In the genomic region with DNA sequence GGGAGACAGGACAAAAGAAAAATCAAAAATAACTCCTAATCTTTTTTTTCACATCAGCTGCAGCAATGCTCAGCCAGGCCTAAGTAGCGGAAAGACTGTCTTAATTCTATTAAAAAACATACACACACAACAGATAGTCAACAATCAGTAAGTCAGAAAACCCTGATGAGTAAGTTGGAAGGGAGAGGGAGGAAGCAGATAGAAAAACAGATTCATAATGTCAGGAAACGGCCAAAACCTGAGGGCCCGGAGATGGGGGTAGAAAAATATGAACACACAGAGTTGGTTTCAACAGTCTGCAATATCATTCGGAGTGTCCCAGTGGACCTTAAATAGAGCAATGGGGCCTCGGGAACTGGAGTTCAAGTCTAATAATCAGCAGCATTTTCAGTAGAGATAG, we compare ENCODE assay signal across 21 cellular contexts. TPM values are rescaled to one million over a fixed set of nuclear protein-coding genes. Genes with fewer than 3 reads are reported as not detected.
A peak's percentile ranks its signal among the peaks of the same experiment; 100 is the strongest.
DNase-seq lines count a peak whose midpoint lies in the region; ATAC-seq, FAIRE-seq and TF ChIP-seq lines count a peak whose summit lies in the region.
"Had no signal": no experiment of that assay in that cellular context is flagged by ENCODE, and none has a peak within 500 bp of the region (broad histone marks: within the 10 kb centered on the region; RNA-seq: fewer than 3 reads in every experiment).

No MANE protein-coding gene starts in this region.

- intact Hi-C loops in Right ventricle myocardium superior (cut with DNase I) (no loop called here), cardiac septum (cut with DNase I) (no loop called here), left ventricle myocardium superior (cut with micrococcal nuclease) (loop anchor here (10.0 kb wide), 1 partner anchor 62 kb away; no protein-coding TSS in a partner anchor), endothelial cell of umbilical vein (cut with micrococcal nuclease) (no loop called here)

- no peaks in the 10 kb centered on the region for H3K79me2 ChIP-seq in endothelial cell of umbilical vein (ENCODE audit: control insufficient read depth, insufficient read depth, low read length)

- H3K9me3 ChIP-seq in right atrium auricular region: no peaks in the 10 kb centered on the region
- H3K9me3 ChIP-seq in endothelial cell of umbilical vein (replicated peaks; ENCODE audit: control insufficient read depth, insufficient read depth, low read length): no peaks in the 10 kb centered on the region
- H3K9me3 ChIP-seq: Caco-2, HAP-1 had no signal

- FAIRE-seq in endothelial cell of umbilical vein (lab: Jason Lieb, UNC): no peak
- FAIRE-seq: A549, D721Med, G401.6, GM18507 had no signal

- H3K9me1 ChIP-seq in endothelial cell of umbilical vein (replicated peaks; ENCODE audit: control insufficient read depth, extremely low read depth, insufficient read depth, low read length): no peaks in the 10 kb centered on the region

- H3K4me2 ChIP-seq in endothelial cell of umbilical vein (ENCODE audit: insufficient read depth, low read length): no peak overlapping the region
- H3K4me2 ChIP-seq: A549 had no signal

- no peaks in the 10 kb centered on the region for H3K36me3 ChIP-seq in right atrium auricular region
- H3K36me3 ChIP-seq in endothelial cell of umbilical vein (ENCODE audit: control insufficient read depth in 2 of 2, extremely low read depth in 1 of 2, insufficient read depth in 2 of 2, low read length in 2 of 2): no peaks in the 10 kb centered on the region
- H3K36me3 ChIP-seq: HAP-1 had no signal

- H3K9ac ChIP-seq in endothelial cell of umbilical vein (replicated peaks; ENCODE audit: extremely low read depth, insufficient read depth, low read length): no peak overlapping the region
- H3K9ac ChIP-seq: GM23248 had no signal

- peak; percentile 15 for ATAC-seq in Right ventricle myocardium superior (ENCODE audit: poor library complexity)
- peak; percentile 28 for ATAC-seq in left ventricle myocardium superior
- ATAC-seq: A549 had no signal

- no TSS peak for BruUV-seq in endothelial cell of umbilical vein (replicated peaks; lab: Mats Ljungman, UMichigan)

- DNase-seq in Right ventricle myocardium superior: no peak
- no peak for DNase-seq in cardiac septum (ENCODE audit: low spot score)
- DNase-seq in left ventricle myocardium superior: no peak
- DNase-seq in right atrium auricular region (ENCODE audit: low spot score): no peak
- DNase-seq in endothelial cell of umbilical vein (ENCODE audit: low read depth, low spot score): peak; percentile 44
- no peak for DNase-seq in GM10266 (ENCODE audit: extremely low spot score)
- DNase-seq in HT-29 (ENCODE audit: low spot score): no peak
- DNase-seq: AML-193; Caco-2; CD4-positive, alpha-beta T cell; GM23248 had no signal

- H3K27ac ChIP-seq in right atrium auricular region (no peak overlapping the region), endothelial cell of umbilical vein (ENCODE audit: insufficient read depth, low read depth, low read length) (no peak overlapping the region)
- H3K27ac ChIP-seq: 22Rv1, A549, C4-2B, GM23248 had no signal

- no peak overlapping the region for H2AFZ ChIP-seq in endothelial cell of umbilical vein (ENCODE audit: low read depth, low read length)
- H2AFZ ChIP-seq: GM23248 had no signal

- H4K20me1 ChIP-seq in endothelial cell of umbilical vein (replicated peaks; ENCODE audit: control insufficient read depth, extremely low read depth, insufficient read depth, low read length): no peaks in the 10 kb centered on the region

- H3K4me1 ChIP-seq in right atrium auricular region: peaks cover 0 to 24% of the 10 kb centered on the region in 2 donors
- peaks cover 7% of the 10 kb centered on the region for H3K4me1 ChIP-seq in endothelial cell of umbilical vein (ENCODE audit: control insufficient read depth, extremely low read depth, insufficient read depth, low read length)
- H3K4me1 ChIP-seq: A549, Caco-2, HAP-1 had no signal

- H3K27me3 ChIP-seq in right atrium auricular region (no peaks in the 10 kb centered on the region), endothelial cell of umbilical vein (ENCODE audit: control insufficient read depth in 2 of 2, insufficient read depth in 2 of 2, low read length in 2 of 2) (peaks cover 2 to 4% of the 10 kb centered on the region in 2 experiments)

- POLR2A ChIA-PET in endothelial cell of umbilical vein (lab: Charles Lee): no interaction called here

- CTCF ChIA-PET in endothelial cell of umbilical vein (lab: Charles Lee): interaction anchor here (3.9 kb wide), 1 partner anchor 53 kb away, joined by 16 read pairs; no protein-coding TSS in a partner anchor

- TF ChIP-seq POLR2A in endothelial cell of umbilical vein (IDR thresholded peaks at IDR 0.05; ENCODE audit: low read depth, low read length): no peak

- H3K4me3 ChIP-seq in right atrium auricular region: no peak overlapping the region
- H3K4me3 ChIP-seq in endothelial cell of umbilical vein (replicated peaks in 1 of 3; ENCODE audit: insufficient read depth in 1 of 3, low read depth in 1 of 3, low read length in 3 of 3): no peak overlapping the region
- H3K4me3 ChIP-seq: A549, GM23248, HAP-1 had no signal

- no peak for TF ChIP-seq CTCF in right atrium auricular region (IDR thresholded peaks at IDR 0.05)
- no peak for TF ChIP-seq CTCF in endothelial cell of umbilical vein (IDR thresholded peaks at IDR 0.05; ENCODE audit: extremely low read depth in 1 of 2, insufficient read depth in 1 of 2, low read depth in 1 of 2, low read length in 2 of 2)
- no peak for TF ChIP-seq CTCF in GM10266 (IDR thresholded peaks at IDR 0.05; ENCODE audit: control insufficient read depth, insufficient read depth, low read depth, missing control alignments)

- dilution Hi-C loops in endothelial cell of umbilical vein (cut with MboI; ENCODE audit: extremely low pct_ligation_motif_present, low sequenced_read_pairs): no loop called here

TF ChIP-seq in endothelial cell of umbilical vein, 7 proteins besides CTCF, POLR2A, EP300 and RAD21:
- TF ChIP-seq, protein P1, sequence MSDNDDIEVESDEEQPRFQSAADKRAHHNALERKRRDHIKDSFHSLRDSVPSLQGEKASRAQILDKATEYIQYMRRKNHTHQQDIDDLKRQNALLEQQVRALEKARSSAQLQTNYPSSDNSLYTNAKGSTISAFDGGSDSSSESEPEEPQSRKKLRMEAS (IDR thresholded peaks at IDR 0.05; ENCODE audit: insufficient read depth, insufficient read length): no peak
- peak; percentile 17 for TF ChIP-seq FOS (IDR thresholded peaks at IDR 0.05; ENCODE audit: borderline replicate concordance, insufficient read depth, low read length)

RNA-seq across cellular contexts. Expression of a gene that starts 14.8 kb away (rescaled TPM):
- total RNA-seq in Right ventricle myocardium superior (0.13 TPM), cardiac septum (0.13 TPM), left ventricle myocardium superior (0.35 TPM), right atrium auricular region (not detected), endothelial cell of umbilical vein (not detected in 2 replicates)
- not detected in 2 replicates for polyA plus RNA-seq in endothelial cell of umbilical vein
- polyA plus RNA-seq in endothelial cell of umbilical vein (2011; cell fraction: cytosol; rRNA removed): not detected in 2 replicates
- polyA plus RNA-seq in endothelial cell of umbilical vein (2011; cell fraction: nucleus; rRNA removed): not detected in 2 replicates
- polyA plus RNA-seq in endothelial cell of umbilical vein (2012): not detected in 2 replicates
- polyA minus RNA-seq in endothelial cell of umbilical vein: not detected in 2 replicates
- polyA minus RNA-seq in endothelial cell of umbilical vein (2011; cell fraction: cytosol; rRNA and poly(A)+ RNA removed): not detected
- polyA minus RNA-seq in endothelial cell of umbilical vein (2011; cell fraction: nucleus; rRNA and poly(A)+ RNA removed): not detected in 2 replicates
- total RNA-seq in HT-29 (2014; rRNA removed; shearing (Covaris generic)): not detected in 2 replicates
- total RNA-seq: Caco-2; CD4-positive, alpha-beta T cell; GM23248; H4; HT1080 had no signal
- polyA plus RNA-seq: BJ, GM23248 had no signal

RNA-seq across cellular contexts. Expression of a gene that starts 40.5 kb away (rescaled TPM):
- total RNA-seq in Right ventricle myocardium superior: 15.4 TPM
- total RNA-seq in cardiac septum: 16.6 TPM
- 21.0 TPM for total RNA-seq in left ventricle myocardium superior
- 10 to 100 TPM in 1 of 2 donors, 1 to 10 TPM in 1; 6.3 to 13.6 TPM for total RNA-seq in right atrium auricular region
- total RNA-seq in endothelial cell of umbilical vein: 0.09 and 0.38 TPM in 2 replicates
- polyA plus RNA-seq in endothelial cell of umbilical vein: 0.03 and 0.04 TPM in 2 replicates
- 0.01 and 0.04 TPM in 2 replicates for polyA plus RNA-seq in endothelial cell of umbilical vein (2011; cell fraction: cytosol; rRNA removed)
- 0.09 and 0.17 TPM in 2 replicates for polyA plus RNA-seq in endothelial cell of umbilical vein (2011; cell fraction: nucleus; rRNA removed)
- polyA plus RNA-seq in endothelial cell of umbilical vein (2012): 0.09 and 0.11 TPM in 2 replicates
- 0.07 TPM in 1 of 2 replicates, not detected in the other for polyA minus RNA-seq in endothelial cell of umbilical vein
- not detected for polyA minus RNA-seq in endothelial cell of umbilical vein (2011; cell fraction: cytosol; rRNA and poly(A)+ RNA removed)
- not detected in 2 replicates for polyA minus RNA-seq in endothelial cell of umbilical vein (2011; cell fraction: nucleus; rRNA and poly(A)+ RNA removed)
- total RNA-seq in HT-29 (2014; rRNA removed; shearing (Covaris generic)): not detected in 2 replicates
- total RNA-seq: Caco-2; CD4-positive, alpha-beta T cell; GM23248; HT1080 had no signal
- polyA plus RNA-seq: BJ had no signal
